In the genomic region with DNA sequence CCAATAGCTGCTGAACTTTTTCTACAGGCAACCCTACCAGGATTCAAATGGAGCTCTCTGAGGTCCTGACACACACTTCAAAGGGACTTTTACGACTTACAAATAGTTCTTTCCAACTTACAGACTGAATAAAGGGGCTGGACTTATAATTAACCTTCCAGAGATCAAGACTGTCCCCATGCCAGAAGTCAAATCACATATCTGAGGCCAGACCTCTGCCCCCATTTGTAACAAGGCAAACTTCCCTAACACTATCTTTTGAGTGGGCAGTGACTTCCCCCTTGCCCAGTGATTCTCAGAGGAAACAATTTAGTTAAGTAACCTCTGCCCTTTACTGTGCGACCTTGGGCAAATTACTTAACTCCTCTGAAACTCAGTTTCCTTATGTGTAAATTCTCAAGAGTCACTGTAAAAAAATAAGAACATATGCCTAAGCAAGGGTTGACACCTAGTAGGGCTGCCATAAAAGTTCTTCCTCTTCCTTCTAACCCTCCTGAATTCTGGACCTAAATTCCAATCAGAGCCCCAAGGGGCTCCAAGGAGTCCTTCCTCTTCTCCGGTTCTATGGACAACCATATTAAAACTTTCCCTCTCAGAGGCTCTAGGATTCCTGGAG, we compare ENCODE assay signal across 8 cellular contexts. TPM values are rescaled to one million over a fixed set of nuclear protein-coding genes. Genes with fewer than 3 reads are reported as not detected.
DNase-seq lines count a peak whose midpoint lies in the region; ATAC-seq and TF ChIP-seq lines count a peak whose summit lies in the region.

No MANE protein-coding gene starts in this region.

- TF ChIP-seq CTCF in GM13976 (IDR thresholded peaks at IDR 0.05; ENCODE audit: borderline replicate concordance, control extremely low read depth, extremely low read depth, insufficient read depth, missing control alignments): no peak

- H3K36me3 ChIP-seq in endocrine pancreas (ENCODE audit: control insufficient read depth, insufficient read depth, low read length) (no peaks in the 10 kb centered on the region), neuron (ENCODE audit: insufficient read depth, low read length) (peaks cover 1% of the 10 kb centered on the region)

- H3K4me3 Mint-ChIP-seq in activated CD4-positive, alpha-beta T cell treated with anti-CD3 and anti-CD28 coated beads, Interleukin-2, amount 10 ng/mL, durations not matched to agents 7 days and 5 days: peak overlapping the region; percentile 98

- H3K9me3 Mint-ChIP-seq in activated CD4-positive, alpha-beta T cell treated with anti-CD3 and anti-CD28 coated beads, Interleukin-2, amount 10 ng/mL, durations not matched to agents 7 days and 5 days: no peaks in the 10 kb centered on the region

- no peak overlapping the region for H2AFZ ChIP-seq in neuron (ENCODE audit: low read depth, low read length)

- no peaks in the 10 kb centered on the region for H3K27me3 ChIP-seq in endocrine pancreas (ENCODE audit: control insufficient read depth, insufficient read depth, low read length)
- no peaks in the 10 kb centered on the region for H3K27me3 ChIP-seq in neuron (ENCODE audit: insufficient read depth, low read length)

- peaks cover 3% of the 10 kb centered on the region for H3K4me1 ChIP-seq in endocrine pancreas (ENCODE audit: control insufficient read depth, insufficient read depth, low read length)
- H3K4me1 ChIP-seq in neuron (ENCODE audit: insufficient read depth, low read length): peaks cover 21% of the 10 kb centered on the region

- in situ Hi-C loops in SK-MEL-5 (cut with HindIII; ENCODE audit: low pct_unique_long_range_greater_than_20kb, low sequenced_read_pairs): no loop called here
- in situ Hi-C loops in GM13976 (cut with MboI; ENCODE audit: low sequenced_read_pairs, unreplicated experiment): no loop called here

- POLR2A ChIA-PET in activated CD4-positive, alpha-beta T cell treated with anti-CD3 and anti-CD28 coated beads, Interleukin-2, amount 10 ng/mL, durations not matched to agents 7 days and 5 days (lab: Charles Lee): interaction anchor here (0.9 kb wide), 1 partner anchor 30 kb away, joined by 4 read pairs; no protein-coding TSS in a partner anchor

- peaks cover 18% of the 10 kb centered on the region for H3K36me3 Mint-ChIP-seq in activated CD4-positive, alpha-beta T cell treated with anti-CD3 and anti-CD28 coated beads, Interleukin-2, amount 10 ng/mL, durations not matched to agents 7 days and 5 days (ENCODE audit: low read depth)

- H3K9me3 ChIP-seq in endocrine pancreas (ENCODE audit: control insufficient read depth, low read length): no peaks in the 10 kb centered on the region
- no peaks in the 10 kb centered on the region for H3K9me3 ChIP-seq in neuron (ENCODE audit: low read length)

- H3K4me1 Mint-ChIP-seq in activated CD4-positive, alpha-beta T cell treated with anti-CD3 and anti-CD28 coated beads, Interleukin-2, amount 10 ng/mL, durations not matched to agents 7 days and 5 days: peaks cover 43% of the 10 kb centered on the region

- peak overlapping the region; percentile 96 for H3K9ac ChIP-seq in endocrine pancreas (ENCODE audit: control insufficient read depth, insufficient read depth, low read length)

- no peak for ATAC-seq in HG02840 (IDR thresholded peaks at IDR 0.05; ENCODE audit: low FRiP score, unreplicated experiment)

- CTCF ChIA-PET in activated CD4-positive, alpha-beta T cell treated with anti-CD3 and anti-CD28 coated beads, Interleukin-2, amount 10 ng/mL, durations not matched to agents 7 days and 5 days (lab: Charles Lee): no interaction called here

- DNase-seq in activated CD4-positive, alpha-beta T cell treated with anti-CD3 and anti-CD28 coated beads, Interleukin-2, amount 10 ng/mL, durations not matched to agents 7 days and 5 days: peak; percentile 9
- no peak for DNase-seq in activated CD4-positive, alpha-beta T cell treated with anti-CD3 and anti-CD28 coated beads for 4 hours
- DNase-seq in SK-MEL-5 (ENCODE audit: low read depth, low spot score): peak; percentile 24
- DNase-seq in GM13976 (ENCODE audit: low spot score): no peak
- DNase-seq in NCI-H1092 treated with DMSO at 0.1 percent for 48 hours (lab: John Stamatoyannopoulos, UW): no peak

- peak overlapping the region; percentile 95 for H3K27ac Mint-ChIP-seq in activated CD4-positive, alpha-beta T cell treated with anti-CD3 and anti-CD28 coated beads, Interleukin-2, amount 10 ng/mL, durations not matched to agents 7 days and 5 days

- H3K4me3 ChIP-seq in endocrine pancreas (ENCODE audit: control insufficient read depth, insufficient read depth, low read length): peak overlapping the region; percentile 93
- peak overlapping the region; percentile 88 for H3K4me3 ChIP-seq in neuron (ENCODE audit: low read length)

- H3K27me3 Mint-ChIP-seq in activated CD4-positive, alpha-beta T cell treated with anti-CD3 and anti-CD28 coated beads, Interleukin-2, amount 10 ng/mL, durations not matched to agents 7 days and 5 days: no peaks in the 10 kb centered on the region

RNA-seq across cellular contexts. Expression of gene WASF2, which starts 1.3 kb away (rescaled TPM):
- total RNA-seq in activated CD4-positive, alpha-beta T cell treated with anti-CD3 and anti-CD28 coated beads, Interleukin-2, amount 10 ng/mL, durations not matched to agents 7 days and 5 days: 100 to 1,000 TPM; 137 to 143 TPM
- total RNA-seq in SK-MEL-5 (2014; rRNA removed; shearing (Covaris generic)): 9.7 and 11.0 TPM in 2 replicates
- 44.4 and 54.5 TPM in 2 replicates for polyA plus RNA-seq in SK-MEL-5 (2015; cell fraction: cytosol; rRNA removed)
- 14.4 and 22.1 TPM in 2 replicates for polyA plus RNA-seq in SK-MEL-5 (2015; cell fraction: nucleus; rRNA removed)

Comparison
In these comparisons a context has a peak if more than half of its experiments do, and no peak if none do; other contexts are left out.
1. DNase-seq: peak in activated CD4-positive, alpha-beta T cell treated with anti-CD3 and anti-CD28 coated beads, Interleukin-2, amount 10 ng/mL, durations not matched to agents 7 days and 5 days (single experiment) and SK-MEL-5 (single experiment); none in activated CD4-positive, alpha-beta T cell treated with anti-CD3 and anti-CD28 coated beads for 4 hours (0 of 2), GM13976 (single experiment) and NCI-H1092 treated with DMSO at 0.1 percent for 48 hours (single experiment).
2. RNA of gene WASF2, which starts 1.3 kb away (total RNA-seq): 137 to 143 TPM in activated CD4-positive, alpha-beta T cell treated with anti-CD3 and anti-CD28 coated beads, Interleukin-2, amount 10 ng/mL, durations not matched to agents 7 days and 5 days; 9.7 to 11.0 TPM in SK-MEL-5; every median in the first group is over 10 times any median in the second.